9 cellular contexts compared by ENCODE assay signal in genomic region chrX:19515615-19516105, GRCh38. TPM values are rescaled to one million over a fixed set of nuclear protein-coding genes. Genes with fewer than 3 reads are reported as not detected.
A peak's percentile ranks its signal among the peaks of the same experiment; 100 is the strongest.
DNase-seq lines count a peak whose midpoint lies in the region; ATAC-seq, FAIRE-seq and TF ChIP-seq lines count a peak whose summit lies in the region.
"Had no signal": no experiment of that assay in that cellular context is flagged by ENCODE, and none has a peak within 500 bp of the region (broad histone marks: within the 10 kb centered on the region; RNA-seq: fewer than 3 reads in every experiment).

No MANE protein-coding gene starts in this region.

- peak in 1 of 2 experiments; percentile 33; a peak in 2 of 4 replicates for TF ChIP-seq CTCF in GM23338 (conservative IDR thresholded peaks at IDR 0.05; ENCODE audit: low read depth in 2 of 2)
- TF ChIP-seq CTCF in neutrophil (IDR thresholded peaks at IDR 0.05): peak; percentile 11

- no peaks in the 10 kb centered on the region for H3K9me2 ChIP-seq in GM23338 (ENCODE audit: insufficient read depth)

- H3K4me1 ChIP-seq in CD8-positive, alpha-beta memory T cell (ENCODE audit: insufficient read depth, low read length): no peaks in the 10 kb centered on the region
- H3K4me1 ChIP-seq in GM23338 (ENCODE audit: insufficient read depth) (no peaks in the 10 kb centered on the region), neutrophil (ENCODE audit: control insufficient read depth in 1 of 2, insufficient read depth in 1 of 2, low read depth in 1 of 2, low read length in 1 of 2) (peaks cover 3 to 4% of the 10 kb centered on the region in 2 experiments), small intestine (ENCODE audit: control insufficient read depth in 2 of 2, insufficient read depth in 1 of 2, low read depth in 1 of 2, low read length in 1 of 2) (no peaks in the 10 kb centered on the region)

- no peak for FAIRE-seq in small intestine (lab: Jason Lieb, UNC)

- H3K27ac Mint-ChIP-seq in CD8-positive, alpha-beta memory T cell: no peak overlapping the region
- no peak overlapping the region for H3K27ac Mint-ChIP-seq in GM23338
- no peak overlapping the region for H3K27ac Mint-ChIP-seq in central memory CD8-positive, alpha-beta T cell (ENCODE audit: low read depth)

- H4K20me1 ChIP-seq in GM23338 (replicated peaks; ENCODE audit: insufficient read depth): no peaks in the 10 kb centered on the region

- no peaks in the 10 kb centered on the region for H3F3A ChIP-seq in GM23338 (replicated peaks; ENCODE audit: low read depth)

- no peaks in the 10 kb centered on the region for H3K36me3 ChIP-seq in CD8-positive, alpha-beta memory T cell (ENCODE audit: insufficient read depth, low read length)
- H3K36me3 ChIP-seq in GM23338 (ENCODE audit: insufficient read depth) (no peaks in the 10 kb centered on the region), neutrophil (no peaks in the 10 kb centered on the region), small intestine (ENCODE audit: control insufficient read depth in 2 of 2, insufficient read depth in 2 of 2, low read length in 2 of 2) (no peaks in the 10 kb centered on the region)

- peak overlapping the region; percentile 94 for H2AFZ ChIP-seq in GM23338

- no peak overlapping the region for H3K4me3 ChIP-seq in CD8-positive, alpha-beta memory T cell (ENCODE audit: low read length)
- H3K4me3 ChIP-seq in GM23338 (peak overlapping the region; percentile 63), neutrophil (ENCODE audit: low read depth in 1 of 2, low read length in 1 of 2) (peak overlapping the region; percentile 34 to 63), small intestine (ENCODE audit: low read depth in 1 of 2, low read length in 2 of 2) (peak overlapping the region in 1 of 2 donors; percentile 40)

- H3K9me3 Mint-ChIP-seq in CD8-positive, alpha-beta memory T cell: peaks cover 0 to 31% (median 8%) of the 10 kb centered on the region in 5 donors
- no peaks in the 10 kb centered on the region; the same call in 2 of the 3 replicates for H3K9me3 Mint-ChIP-seq in GM23338
- no peaks in the 10 kb centered on the region for H3K9me3 Mint-ChIP-seq in central memory CD8-positive, alpha-beta T cell

- CTCF ChIA-PET in CD8-positive, alpha-beta memory T cell (lab: Charles Lee): no interaction called here

- no peak overlapping the region for H3K27ac ChIP-seq in CD8-positive, alpha-beta memory T cell (ENCODE audit: low read depth, low read length)
- H3K27ac ChIP-seq in GM23338 (ENCODE audit: low read depth): no peak overlapping the region
- no peak overlapping the region for H3K27ac ChIP-seq in neutrophil
- no peak overlapping the region for H3K27ac ChIP-seq in small intestine (ENCODE audit: low read depth in 1 of 2, low read length in 1 of 2)

- peaks cover 0 to 11% (median 0%) of the 10 kb centered on the region in 3 donors for H3K4me1 Mint-ChIP-seq in CD8-positive, alpha-beta memory T cell
- peaks cover 4% of the 10 kb centered on the region; the same call in 2 of the 3 replicates for H3K4me1 Mint-ChIP-seq in GM23338
- no peaks in the 10 kb centered on the region for H3K4me1 Mint-ChIP-seq in central memory CD8-positive, alpha-beta T cell

- peak overlapping the region; percentile 81 for H3K4me2 ChIP-seq in GM23338

- WGBS in small intestine, 3 donors: 4 to 40% (median 17%) methylated on average over 17 to 23 of the region's 23 CpGs

- peaks cover 0 to 4% (median 0%) of the 10 kb centered on the region in 3 donors for H3K36me3 Mint-ChIP-seq in CD8-positive, alpha-beta memory T cell
- no peaks in the 10 kb centered on the region for H3K36me3 Mint-ChIP-seq in GM23338 (ENCODE audit: low read depth)
- no peaks in the 10 kb centered on the region for H3K36me3 Mint-ChIP-seq in central memory CD8-positive, alpha-beta T cell (ENCODE audit: insufficient read depth)

- no peak for DNase-seq in CD8-positive, alpha-beta memory T cell
- DNase-seq in GM23338 (ENCODE audit: low spot score) (peak; percentile 25), activated gamma-delta T cell treated with Interleukin-2 at 50 U/mL for 16 hours (no peak), small intestine (no peak), GM19238 (ENCODE audit: insufficient read length, low spot score) (no peak)
- no peak for DNase-seq in central memory CD8-positive, alpha-beta T cell (ENCODE audit: low spot score in 2 of 2)
- DNase-seq: effector CD4-positive, alpha-beta T cell had no signal

- H3K4me3 Mint-ChIP-seq in CD8-positive, alpha-beta memory T cell: peak overlapping the region in 5 of 7 donors; percentile 7 to 72 (median 57)
- H3K4me3 Mint-ChIP-seq in GM23338: peak overlapping the region; percentile 62
- peak overlapping the region; percentile 48 for H3K4me3 Mint-ChIP-seq in central memory CD8-positive, alpha-beta T cell

- peaks cover 12 to 31% of the 10 kb centered on the region in 2 donors for H3K27me3 Mint-ChIP-seq in CD8-positive, alpha-beta memory T cell
- peaks cover 5% of the 10 kb centered on the region for H3K27me3 Mint-ChIP-seq in GM23338 (ENCODE audit: insufficient read depth, low read depth, poor library complexity)
- H3K27me3 Mint-ChIP-seq in central memory CD8-positive, alpha-beta T cell: peaks cover 30% of the 10 kb centered on the region

- H3K9me3 ChIP-seq in CD8-positive, alpha-beta memory T cell (ENCODE audit: low read length): no peaks in the 10 kb centered on the region
- H3K9me3 ChIP-seq in neutrophil: no peaks in the 10 kb centered on the region
- H3K9me3 ChIP-seq in small intestine (ENCODE audit: control insufficient read depth, low read depth): no peaks in the 10 kb centered on the region

- peak; percentile 34 for ATAC-seq in GM23338
- ATAC-seq in central memory CD8-positive, alpha-beta T cell (replicated peaks; ENCODE audit: extremely low read depth, poor library complexity, severe bottlenecking): no peak

- POLR2A ChIA-PET in CD8-positive, alpha-beta memory T cell (lab: Charles Lee): no interaction called here

- H3K27me3 ChIP-seq in CD8-positive, alpha-beta memory T cell (ENCODE audit: insufficient read depth, low read length, poor library complexity, severe bottlenecking): no peaks in the 10 kb centered on the region
- H3K27me3 ChIP-seq in GM23338 (ENCODE audit: insufficient read depth) (peaks cover 10% of the 10 kb centered on the region; the same call in 1 of the 2 replicates), neutrophil (peaks cover 29% of the 10 kb centered on the region), small intestine (ENCODE audit: control insufficient read depth in 2 of 2, insufficient read depth in 2 of 2, low read length in 2 of 2) (no peaks in the 10 kb centered on the region)

- H3K79me2 ChIP-seq in GM23338 (replicated peaks; ENCODE audit: insufficient read depth): no peaks in the 10 kb centered on the region

TF ChIP-seq in GM23338, 12 proteins besides CTCF, POLR2A, EP300 and RAD21 (continues in another document):
- no peak for TF ChIP-seq JUNB (IDR thresholded peaks at IDR 0.05; ENCODE audit: unreplicated experiment)
- no peak for TF ChIP-seq ZNF114 (CRISPR knock-in tag; IDR thresholded peaks at IDR 0.05)
- TF ChIP-seq ZNF331 (CRISPR knock-in tag; IDR thresholded peaks at IDR 0.05; ENCODE audit: low read depth): no peak
- no peak for TF ChIP-seq EZH2phosphoT487 (IDR thresholded peaks at IDR 0.05; ENCODE audit: unreplicated experiment)
- no peak for TF ChIP-seq POLR2AphosphoS5 (IDR thresholded peaks at IDR 0.05; ENCODE audit: low read depth)
- no peak for TF ChIP-seq CREB1 (CRISPR knock-in tag; IDR thresholded peaks at IDR 0.05; ENCODE audit: low read depth)
- TF ChIP-seq NANOG (IDR thresholded peaks at IDR 0.05; ENCODE audit: borderline replicate concordance): no peak
- TF ChIP-seq STAT1 (IDR thresholded peaks at IDR 0.05; ENCODE audit: unreplicated experiment): no peak
- TF ChIP-seq EZH2 (IDR thresholded peaks at IDR 0.05; ENCODE audit: low read depth, unreplicated experiment): no peak
- no peak for TF ChIP-seq REST (IDR thresholded peaks at IDR 0.05; ENCODE audit: unreplicated experiment)

RNA-seq across cellular contexts. Expression of gene MAP3K15, which starts 0.4 kb away (rescaled TPM):
- total RNA-seq in CD8-positive, alpha-beta memory T cell: under 1 TPM; 0.13 to 0.28 TPM
- polyA plus RNA-seq in CD8-positive, alpha-beta memory T cell: not detected
- total RNA-seq in GM23338 (2014; rRNA removed; shearing (Covaris generic)): 1.4 and 3.1 TPM in 2 replicates
- 0.40 and 0.45 TPM in 2 replicates for polyA plus RNA-seq in GM23338 (2016; fragmentation: Nextera tagmentation; extraction: Ambion mirVana)
- polyA plus RNA-seq in small intestine: under 1 TPM in 1 of 3 donors, not detected in 2; 0.19 TPM
- total RNA-seq: myocyte had no signal
